In the genomic region with DNA sequence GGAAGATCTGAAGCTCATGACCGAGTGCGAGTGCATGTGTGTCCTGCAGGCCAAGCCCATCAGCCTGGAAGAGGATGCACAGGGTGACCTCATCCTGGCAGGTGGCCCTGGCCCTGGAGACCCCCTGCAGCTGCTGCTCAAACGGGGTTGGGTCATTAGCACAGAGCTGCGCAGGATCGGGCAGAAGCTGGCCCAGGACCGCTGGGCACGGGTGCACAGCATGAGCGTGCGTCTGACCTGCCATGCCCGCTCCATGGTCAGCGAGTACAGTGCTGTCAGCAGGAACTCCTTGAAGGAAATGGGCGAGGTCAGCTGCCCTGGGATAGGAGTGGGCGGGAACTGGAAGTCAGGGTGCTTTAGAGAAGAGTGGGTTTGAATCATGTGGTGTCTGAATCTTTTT, we compare ENCODE assay signal across 26 cellular contexts.
DNase-seq lines count a peak whose midpoint lies in the region; ATAC-seq, FAIRE-seq and TF ChIP-seq lines count a peak whose summit lies in the region.
"Had no signal": no experiment of that assay in that cellular context is flagged by ENCODE, and none has a peak within 500 bp of the region (broad histone marks: within the 10 kb centered on the region; RNA-seq: fewer than 3 reads in every experiment).

No MANE protein-coding gene starts in this region.

- CTCF ChIA-PET in HepG2 (lab: Yijun Ruan, JAX; ENCODE audit: low intra/inter-chr PET ratio, low total read pairs) = no interaction called here

- ATAC-seq in right lobe of liver (peak in 3 of 4 donors; percentile 30 to 54 (median 43)), HepG2 (no peak), aorta (ENCODE audit: low FRiP score) (peak; percentile 52), HG02973 (IDR thresholded peaks at IDR 0.05; ENCODE audit: unreplicated experiment) (no peak), HG03108 (IDR thresholded peaks at IDR 0.05; ENCODE audit: unreplicated experiment) (no peak)

- H3K79me2 ChIP-seq in HepG2 (ENCODE audit: insufficient read depth, low read length) (no peaks in the 10 kb centered on the region), neural progenitor cell (ENCODE audit: low read depth) (no peaks in the 10 kb centered on the region)

- no peak for FAIRE-seq in HepG2 (lab: Jason Lieb, UNC)
- FAIRE-seq: GM18507, RCC 7860 had no signal

- POLR2A ChIA-PET in HepG2 (lab: Yijun Ruan, JAX) = no interaction called here

- H3K4me3 Mint-ChIP-seq in neural progenitor cell = peak overlapping the region; percentile 50

- no peak overlapping the region for H3K4me2 ChIP-seq in HepG2 (ENCODE audit: low read depth, low read length)
- no peak overlapping the region for H3K4me2 ChIP-seq in neural progenitor cell
- H3K4me2 ChIP-seq: SK-N-SH had no signal

- no TSS peak for BruUV-seq in HepG2 (replicated peaks; lab: Mats Ljungman, UMichigan)

- no peaks in the 10 kb centered on the region for H3F3A ChIP-seq in neural progenitor cell (ENCODE audit: low read depth)

- TF ChIP-seq CTCF in right lobe of liver (IDR thresholded peaks at IDR 0.05) = no peak
- TF ChIP-seq CTCF in HepG2 (CRISPR knock-in tag; IDR thresholded peaks at IDR 0.05) = no peak
- no peak for TF ChIP-seq CTCF in neural progenitor cell (IDR thresholded peaks at IDR 0.05)

- in situ Hi-C loops in HepG2 (cut with HindIII; ENCODE audit: extremely low pct_ligation_motif_present, low pct_unique_long_range_greater_than_20kb) = no loop called here

- no peak for TF ChIP-seq POLR2A in right lobe of liver (IDR thresholded peaks at IDR 0.05)
- no peak for TF ChIP-seq POLR2A in HepG2 (IDR thresholded peaks at IDR 0.05; ENCODE audit: insufficient read depth in 1 of 2, low read depth in 2 of 2, low read length in 2 of 2)

- H4K20me1 ChIP-seq in HepG2 (ENCODE audit: insufficient read depth, low read length) (no peaks in the 10 kb centered on the region), neural progenitor cell (ENCODE audit: low read depth) (no peaks in the 10 kb centered on the region)

- H3K36me3 ChIP-seq in right lobe of liver (no peaks in the 10 kb centered on the region), HepG2 (replicated peaks in 1 of 2; ENCODE audit: control insufficient read depth in 1 of 2, insufficient read depth in 2 of 2, low read length in 2 of 2) (no peaks in the 10 kb centered on the region), neural progenitor cell (no peaks in the 10 kb centered on the region), aorta (ENCODE audit: control insufficient read depth in 1 of 2, insufficient read depth in 2 of 2, low read length in 1 of 2) (no peaks in the 10 kb centered on the region)
- H3K36me3 ChIP-seq: BE2C, HAP-1 had no signal

- H3K4me3 ChIP-seq in right lobe of liver (no peak overlapping the region), HepG2 (replicated peaks in 1 of 3; ENCODE audit: insufficient read depth in 1 of 3, low read depth in 2 of 3, low read length in 3 of 3) (no peak overlapping the region), neural progenitor cell (no peak overlapping the region), aorta (ENCODE audit: low read length in 2 of 2) (no peak overlapping the region)
- H3K4me3 ChIP-seq: HAP-1 had no signal

- peaks cover 15% of the 10 kb centered on the region for H3K4me1 Mint-ChIP-seq in neural progenitor cell

- no peak overlapping the region for H3K9ac ChIP-seq in HepG2 (ENCODE audit: insufficient read depth, low read depth, low read length)
- H3K9ac ChIP-seq in neural progenitor cell = no peak overlapping the region
- H3K9ac ChIP-seq: SK-N-SH had no signal

- intact Hi-C loops in right lobe of liver (cut with DNase I) = no loop called here
- intact Hi-C loops in HepG2 (cut with micrococcal nuclease; ENCODE audit: unreplicated experiment) = no loop called here
- intact Hi-C loops in aorta (cut with DNase I) = no loop called here

- no peak overlapping the region for H3K27ac Mint-ChIP-seq in neural progenitor cell

- no peaks in the 10 kb centered on the region for H3K36me3 Mint-ChIP-seq in neural progenitor cell

- TF ChIP-seq RAD21 in HepG2 (CRISPR knock-in tag; IDR thresholded peaks at IDR 0.05) = no peak

- TF ChIP-seq EP300 in HepG2 (IDR thresholded peaks at IDR 0.05; ENCODE audit: low read depth in 2 of 2, low read length in 2 of 2) = no peak
- no peak for TF ChIP-seq EP300 in HepG2 (CRISPR knock-in tag; IDR thresholded peaks at IDR 0.05; ENCODE audit: borderline replicate concordance)

- DNase-seq in right lobe of liver = no peak
- DNase-seq in HepG2 (ENCODE audit: low spot score) = no peak
- peak; percentile 32 for DNase-seq in islet precursor cell
- DNase-seq in neural progenitor cell (ENCODE audit: low spot score) = no peak
- no peak for DNase-seq in aorta
- DNase-seq in A172 (ENCODE audit: low spot score) = no peak
- DNase-seq: ACHN, BE2C, Calu3, DMS79 treated with DMSO at 0.1 percent for 48 hours, KBM-7, MV-4-11, NCI-H1105, NCI-H1436 treated with DMSO at 0.1 percent for 48 hours, NCI-H1930, NCI-H2107, NCI-H524, NCI-H748 treated with DMSO at 0.1 percent for 48 hours, SIG-M5, SK-N-SH had no signal

- H3K4me1 ChIP-seq in right lobe of liver (no peaks in the 10 kb centered on the region), HepG2 (ENCODE audit: insufficient read depth, low read length) (no peaks in the 10 kb centered on the region), neural progenitor cell (no peaks in the 10 kb centered on the region), aorta (ENCODE audit: control insufficient read depth in 1 of 2, insufficient read depth in 2 of 2, low read length in 2 of 2) (peaks cover 0 to 3% of the 10 kb centered on the region in 2 donors)
- H3K4me1 ChIP-seq: BE2C, HAP-1 had no signal

- no peaks in the 10 kb centered on the region for H3K27me3 ChIP-seq in right lobe of liver
- H3K27me3 ChIP-seq in HepG2 (ENCODE audit: control insufficient read depth in 1 of 2, insufficient read depth in 2 of 2, low read length in 2 of 2) = peaks cover 0 to 5% of the 10 kb centered on the region in 2 experiments; a peak in 1 of 5 replicates
- no peaks in the 10 kb centered on the region for H3K27me3 ChIP-seq in neural progenitor cell
- H3K27me3 ChIP-seq in aorta (ENCODE audit: control insufficient read depth in 1 of 2, insufficient read depth in 2 of 2, low read length in 1 of 2) = no peaks in the 10 kb centered on the region
- H3K27me3 ChIP-seq: BE2C had no signal

- WGBS in right lobe of liver (ENCODE audit: insufficient coverage, low coverage, low lambda C conversion rate, missing lambda C conversion rate) = 86% methylated on average over 4 of the region's 13 CpGs
- 7% methylated on average over 4 of the region's 13 CpGs for WGBS in HepG2 (ENCODE audit: low lambda C conversion rate)
- WGBS in aorta, 2 donors = 93 to 95% methylated on average over 13 of the region's 13 CpGs

- no peaks in the 10 kb centered on the region for H3K9me3 ChIP-seq in right lobe of liver
- H3K9me3 ChIP-seq in HepG2 (ENCODE audit: low read length) = no peaks in the 10 kb centered on the region
- no peaks in the 10 kb centered on the region for H3K9me3 ChIP-seq in neural progenitor cell (ENCODE audit: low read depth)
- no peaks in the 10 kb centered on the region for H3K9me3 ChIP-seq in aorta (ENCODE audit: control insufficient read depth, low read length)
- H3K9me3 ChIP-seq: BE2C, HAP-1, SK-N-SH had no signal

- H2AFZ ChIP-seq in HepG2 (ENCODE audit: low read length) (no peak overlapping the region), neural progenitor cell (replicated peaks) (no peak overlapping the region)

- no peaks in the 10 kb centered on the region for H3K9me3 Mint-ChIP-seq in neural progenitor cell

- H3K27ac ChIP-seq in right lobe of liver (no peak overlapping the region), HepG2 (ENCODE audit: extremely low read length, insufficient read depth, low read length) (no peak overlapping the region), neural progenitor cell (no peak overlapping the region), aorta (ENCODE audit: low read depth in 1 of 2, low read length in 2 of 2) (no peak overlapping the region)
- H3K27ac ChIP-seq: 22Rv1 had no signal

- no peaks in the 10 kb centered on the region for H3K27me3 Mint-ChIP-seq in neural progenitor cell (ENCODE audit: insufficient read depth, low read depth)

TF ChIP-seq in HepG2, 621 proteins besides CTCF, POLR2A, EP300 and RAD21 (continues in another document):
- TF ChIP-seq SP1 (IDR thresholded peaks at IDR 0.05) (no peak), SP1 (CRISPR knock-in tag; IDR thresholded peaks at IDR 0.05) (no peak), NCOA5 (CRISPR knock-in tag; IDR thresholded peaks at IDR 0.05) (no peak), ZNF292 (CRISPR knock-in tag; IDR thresholded peaks at IDR 0.05; ENCODE audit: borderline replicate concordance, low read depth) (no peak), U2AF1 (optimal IDR thresholded peaks at IDR 0.05; ENCODE audit: low read depth, low read length) (no peak), ZNF484 (CRISPR knock-in tag; IDR thresholded peaks at IDR 0.05; ENCODE audit: borderline replicate concordance, low read depth) (no peak), SRY (CRISPR knock-in tag; IDR thresholded peaks at IDR 0.05) (no peak), BCL6 (CRISPR knock-in tag; IDR thresholded peaks at IDR 0.05) (no peak), ATRX (CRISPR knock-in tag; IDR thresholded peaks at IDR 0.05; ENCODE audit: borderline replicate concordance) (no peak), ONECUT2 (CRISPR knock-in tag; IDR thresholded peaks at IDR 0.05) (no peak), GATA4 (IDR thresholded peaks at IDR 0.05; ENCODE audit: borderline replicate concordance, low read depth) (no peak), ZNF615 (CRISPR knock-in tag; IDR thresholded peaks at IDR 0.05; ENCODE audit: borderline replicate concordance) (no peak)
- TF ChIP-seq, protein P1, sequence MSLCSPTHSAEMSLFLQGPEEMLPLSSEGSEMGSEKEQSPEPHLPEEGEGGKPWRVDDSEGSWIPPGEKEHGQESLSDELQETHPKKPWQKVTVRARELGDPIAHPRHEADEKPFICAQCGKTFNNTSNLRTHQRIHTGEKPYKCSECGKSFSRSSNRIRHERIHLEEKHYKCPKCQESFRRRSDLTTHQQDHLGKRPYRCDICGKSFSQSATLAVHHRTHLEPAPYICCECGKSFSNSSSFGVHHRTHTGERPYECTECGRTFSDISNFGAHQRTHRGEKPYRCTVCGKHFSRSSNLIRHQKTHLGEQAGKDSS (CRISPR knock-in tag; IDR thresholded peaks at IDR 0.05; ENCODE audit: borderline replicate concordance, low read depth) = no peak

Comparison
In these comparisons a context has a peak if more than half of its experiments do, and no peak if none do; other contexts are left out.
1. ATAC-seq: peak in right lobe of liver (3 of 4) and aorta (single experiment); none in HepG2 (single experiment), HG02973 (single experiment) and HG03108 (single experiment).